In genomic region chr20:63565021-63565698, GRCh38 we compare ENCODE assay signal across 25 cellular contexts. TPM values are rescaled to one million over a fixed set of nuclear protein-coding genes. Genes with fewer than 3 reads are reported as not detected.
DNase-seq lines count a peak whose midpoint lies in the region; ATAC-seq, FAIRE-seq and TF ChIP-seq lines count a peak whose summit lies in the region.
"Had no signal": no experiment of that assay in that cellular context is flagged by ENCODE, and none has a peak within 500 bp of the region (broad histone marks: within the 10 kb centered on the region; RNA-seq: fewer than 3 reads in every experiment).

No MANE protein-coding gene starts in this region.

- no peak for TF ChIP-seq RAD21 in K562 (CRISPR knock-in tag; conservative IDR thresholded peaks at IDR 0.05 in 1 of 2, IDR thresholded peaks at IDR 0.05 in 1 of 2)

- H3F3A ChIP-seq in neural progenitor cell (ENCODE audit: low read depth), result no peaks in the 10 kb centered on the region

- H3K9me3 ChIP-seq in NT2/D1 (ENCODE audit: insufficient read depth, low read length) (no peaks in the 10 kb centered on the region), K562 (replicated peaks; ENCODE audit: control insufficient read depth, insufficient read depth, low read depth, low read length) (no peaks in the 10 kb centered on the region), neuronal stem cell (replicated peaks in 1 of 2; ENCODE audit: control insufficient read depth in 2 of 2, insufficient read depth in 1 of 2, low read depth in 1 of 2, low read length in 2 of 2) (no peaks in the 10 kb centered on the region), neural progenitor cell (ENCODE audit: low read depth) (no peaks in the 10 kb centered on the region)
- H3K9me3 ChIP-seq: A549; BE2C; BLaER1 treated with 17β-estradiol and CSF1 and Interleukin-3, amounts not matched to agents 10 nM and 100 nM had no signal

- peaks cover 3% of the 10 kb centered on the region for H3K27me3 Mint-ChIP-seq in neural progenitor cell (ENCODE audit: insufficient read depth, low read depth)
- H3K27me3 Mint-ChIP-seq: CD4-positive, alpha-beta T cell; CD8-positive, alpha-beta memory T cell had no signal

- TF ChIP-seq CTCF in K562 (IDR thresholded peaks at IDR 0.05 in 2 of 3, conservative IDR thresholded peaks at IDR 0.05 in 1 of 3; ENCODE audit: insufficient read depth in 2 of 3, low read depth in 1 of 3, low read length in 3 of 3) (no peak), neural progenitor cell (IDR thresholded peaks at IDR 0.05) (no peak)

- WGBS in K562 (ENCODE audit: insufficient coverage, low coverage, missing lambda C conversion rate), result 48% methylated on average over 38 of the region's 61 CpGs
- no CpG with 5 or more reads among the region's 61 CpGs for WGBS in neuronal stem cell (ENCODE audit: extremely low coverage in 2 of 2, insufficient read length in 2 of 2, insufficient replicate concordance in 1 of 2), 2 donors

- H2BK5ac ChIP-seq in neuronal stem cell (ENCODE audit: low read length), result peak overlapping the region; percentile 24

- no peak overlapping the region for H3K27ac Mint-ChIP-seq in neural progenitor cell
- H3K27ac Mint-ChIP-seq: CD14-positive monocyte; CD4-positive, alpha-beta T cell had no signal

- peaks cover 1% of the 10 kb centered on the region for H3K79me1 ChIP-seq in neuronal stem cell (ENCODE audit: low read depth, low read length)

- H3K4me3 ChIP-seq in NT2/D1 (ENCODE audit: insufficient read length, low read depth) (no peak overlapping the region), K562 (no peak overlapping the region), neuronal stem cell (ENCODE audit: low read length in 2 of 2) (no peak overlapping the region), neural progenitor cell (no peak overlapping the region)
- H3K4me3 ChIP-seq: A549; BLaER1 treated with 17β-estradiol and CSF1 and Interleukin-3, amounts not matched to agents 10 nM and 100 nM; GM12878; GM23248 had no signal

- no peak overlapping the region for H3K4me3 Mint-ChIP-seq in neural progenitor cell
- H3K4me3 Mint-ChIP-seq: CD4-positive, alpha-beta T cell; CD8-positive, alpha-beta memory T cell had no signal

- H2AFZ ChIP-seq in K562 (ENCODE audit: low read depth, low read length), result no peak overlapping the region
- H2AFZ ChIP-seq in neuronal stem cell (ENCODE audit: low read length), result no peak overlapping the region
- no peak overlapping the region for H2AFZ ChIP-seq in neural progenitor cell (replicated peaks)
- H2AFZ ChIP-seq: GM23248 had no signal

- H3K14ac ChIP-seq in neuronal stem cell (ENCODE audit: low read length), result no peak overlapping the region

- no peak overlapping the region for H4K8ac ChIP-seq in neuronal stem cell (ENCODE audit: low read depth, low read length)

- H3K36me3 Mint-ChIP-seq in neural progenitor cell, result no peaks in the 10 kb centered on the region

- no peak overlapping the region for H4K91ac ChIP-seq in neuronal stem cell (ENCODE audit: low read depth, low read length, poor library complexity)

- H2AK5ac ChIP-seq in neuronal stem cell (ENCODE audit: low read depth, low read length), result no peak overlapping the region

- TF ChIP-seq EP300 in K562 (IDR thresholded peaks at IDR 0.05; ENCODE audit: low read length), result no peak

- H2BK120ac ChIP-seq in neuronal stem cell (ENCODE audit: low read depth, low read length), result no peak overlapping the region

- POLR2A ChIA-PET in K562 (lab: Yijun Ruan, JAX), result interaction anchor here (0.6 to 1.9 kb wide), 4 partner anchors 8 to 62 kb away, joined by 3 to 9 read pairs (median 4); partner anchors contain the start of gene GMEB2

- DNase-seq in NT2/D1 (ENCODE audit: low read depth, low spot score) (no peak), K562 (ENCODE audit: extremely low read depth in 1 of 4, low spot score in 3 of 4) (no peak), neuronal stem cell (ENCODE audit: low spot score) (no peak), neural progenitor cell (ENCODE audit: low spot score) (no peak)
- DNase-seq: 8988T; ACHN; AML-193; BE2C; CD4-positive, alpha-beta T cell; CD8-positive, alpha-beta memory T cell; DMS 273 treated with DMSO at 0.1 percent for 48 hours; DMS79; EL; GDM1; GM23248; H7; HCEC 1CT had no signal

- H3K23ac ChIP-seq in neuronal stem cell (ENCODE audit: low read depth, low read length, poor library complexity), result peak overlapping the region; percentile 85

- H3K4me1 Mint-ChIP-seq in neural progenitor cell, result no peaks in the 10 kb centered on the region

- H3K4me1 ChIP-seq in NT2/D1 (ENCODE audit: insufficient read depth, insufficient read length), result no peaks in the 10 kb centered on the region
- H3K4me1 ChIP-seq in K562 (replicated peaks in 1 of 2; ENCODE audit: control insufficient read depth in 2 of 2, insufficient read depth in 2 of 2, low read length in 2 of 2), result peaks cover 0 to 91% of the 10 kb centered on the region in 2 experiments; a peak in 3 of 5 replicates
- no peaks in the 10 kb centered on the region for H3K4me1 ChIP-seq in neuronal stem cell (ENCODE audit: control insufficient read depth in 2 of 2, insufficient read depth in 1 of 2, low read depth in 1 of 2, low read length in 2 of 2)
- H3K4me1 ChIP-seq in neural progenitor cell, result no peaks in the 10 kb centered on the region
- H3K4me1 ChIP-seq: A549, BE2C had no signal

- BruUV-seq in K562 (replicated peaks; lab: Mats Ljungman, UMichigan), result no TSS peak

- H3K79me2 ChIP-seq in K562 (ENCODE audit: control insufficient read depth, insufficient read depth, low read length) (no peaks in the 10 kb centered on the region), neural progenitor cell (ENCODE audit: low read depth) (no peaks in the 10 kb centered on the region)

- H3K9me1 ChIP-seq in K562 (ENCODE audit: control insufficient read depth, insufficient read depth, low read length), result no peaks in the 10 kb centered on the region

- no peak overlapping the region for H2BK15ac ChIP-seq in neuronal stem cell (ENCODE audit: low read length)

- no peak for ATAC-seq in K562
- no peak for ATAC-seq in HG03342 (IDR thresholded peaks at IDR 0.05; ENCODE audit: unreplicated experiment)
- ATAC-seq: A549, GM12878 had no signal

- peaks cover 96% of the 10 kb centered on the region for H3K36me3 ChIP-seq in NT2/D1 (ENCODE audit: insufficient read depth, insufficient read length, low read length)
- no peaks in the 10 kb centered on the region for H3K36me3 ChIP-seq in K562 (ENCODE audit: control insufficient read depth, insufficient read depth, low read length)
- no peaks in the 10 kb centered on the region for H3K36me3 ChIP-seq in neuronal stem cell (replicated peaks in 1 of 2; ENCODE audit: control insufficient read depth in 2 of 2, insufficient read depth in 2 of 2, low read length in 2 of 2)
- no peaks in the 10 kb centered on the region for H3K36me3 ChIP-seq in neural progenitor cell
- H3K36me3 ChIP-seq: BE2C had no signal

- H2BK12ac ChIP-seq in neuronal stem cell (ENCODE audit: low read length), result no peak overlapping the region

- intact Hi-C loops in K562 (cut with micrococcal nuclease), result no loop called here

- H3K18ac ChIP-seq in neuronal stem cell (ENCODE audit: low read length), result peak overlapping the region; percentile 17

- H3K9ac ChIP-seq in NT2/D1 (ENCODE audit: insufficient read length, low read depth) (peak overlapping the region; percentile 21), K562 (ENCODE audit: insufficient read depth in 1 of 2, low read depth in 2 of 2, low read length in 2 of 2) (no peak overlapping the region), neuronal stem cell (ENCODE audit: low read depth, low read length, poor library complexity) (peak overlapping the region; percentile 53), neural progenitor cell (no peak overlapping the region)
- H3K9ac ChIP-seq: BLaER1 treated with 17β-estradiol and CSF1 and Interleukin-3, amounts not matched to agents 10 nM and 100 nM; GM23248 had no signal

- H4K20me1 ChIP-seq in K562 (replicated peaks; ENCODE audit: control insufficient read depth, insufficient read depth, low read length), result no peaks in the 10 kb centered on the region
- H4K20me1 ChIP-seq in neural progenitor cell (ENCODE audit: low read depth), result no peaks in the 10 kb centered on the region

- no peak for FAIRE-seq in K562 (lab: Jason Lieb, UNC)
- FAIRE-seq: A549, D721Med, GM12878, GM19239, H1 had no signal

- H3K27ac ChIP-seq in K562 (ENCODE audit: extremely low read depth, low read depth, low read length), result no peak overlapping the region
- no peak overlapping the region for H3K27ac ChIP-seq in neuronal stem cell (replicated peaks; ENCODE audit: low read length)
- H3K27ac ChIP-seq in neural progenitor cell, result no peak overlapping the region
- H3K27ac ChIP-seq: A549; BLaER1 treated with 17β-estradiol and CSF1 and Interleukin-3, amounts not matched to agents 10 nM and 100 nM; GM23248 had no signal

- no peaks in the 10 kb centered on the region for H3K9me3 Mint-ChIP-seq in neural progenitor cell
- H3K9me3 Mint-ChIP-seq: CD4-positive, alpha-beta T cell; CD8-positive, alpha-beta memory T cell had no signal

- CTCF ChIA-PET in K562 (lab: Yijun Ruan, JAX; ENCODE audit: low intra/inter-chr PET ratio), result no interaction called here

- TF ChIP-seq POLR2A in K562 (conservative IDR thresholded peaks at IDR 0.05), result no peak

- H3K27me3 ChIP-seq in NT2/D1 (ENCODE audit: insufficient read depth, insufficient read length) (no peaks in the 10 kb centered on the region), K562 (ENCODE audit: control insufficient read depth in 2 of 2, insufficient read depth in 2 of 2, low read length in 2 of 2) (peaks cover 0 to 24% of the 10 kb centered on the region in 2 experiments; a peak in 2 of 5 replicates), neuronal stem cell (ENCODE audit: control insufficient read depth in 3 of 3, insufficient read depth in 3 of 3, low read depth in 1 of 3, low read length in 3 of 3) (no peaks in the 10 kb centered on the region), neural progenitor cell (no peaks in the 10 kb centered on the region)
- H3K27me3 ChIP-seq: BE2C had no signal

- no peak overlapping the region for H3K4ac ChIP-seq in neuronal stem cell (ENCODE audit: low read length)

- in situ Hi-C loops in K562 (cut with MboI), result no loop called here

- no peak overlapping the region for H3K4me2 ChIP-seq in K562 (ENCODE audit: insufficient read depth, low read length)
- H3K4me2 ChIP-seq in neuronal stem cell (ENCODE audit: insufficient read depth, low read length, poor library complexity, severe bottlenecking), result no peak overlapping the region
- H3K4me2 ChIP-seq in neural progenitor cell, result no peak overlapping the region
- H3K4me2 ChIP-seq: A549; BLaER1 treated with 17β-estradiol and CSF1 and Interleukin-3, amounts not matched to agents 10 nM and 100 nM had no signal

RNA-seq across cellular contexts. Expression of gene HELZ2, which starts 8.9 kb away (rescaled TPM):
- 12.0 and 57.7 TPM in 2 replicates for total RNA-seq in K562 (2011; cell fraction: chromatin; rRNA removed; ENCODE audit: low replicate concordance)
- total RNA-seq in K562 (2011; cell fraction: nucleolus; rRNA removed), result 46.8 and 60.9 TPM in 2 replicates
- 17.9 and 18.1 TPM in 2 replicates for total RNA-seq in K562 (2011; cell fraction: nucleoplasm; rRNA removed)
- 5.0 and 5.9 TPM in 2 replicates for total RNA-seq in K562 (2014; rRNA removed)
- 0.26 and 0.69 TPM in 2 replicates for total RNA-seq in K562 (2014; rRNA removed; fragmentation: Illumina TruSeq; extraction: Trizol)
- 2.4 and 3.5 TPM in 2 replicates for total RNA-seq in K562 (2015; rRNA removed; fragmentation: Illumina TruSeq; extraction: Trizol)
- 7.8 and 9.1 TPM in 2 replicates for total RNA-seq in K562 (2021)
- polyA plus RNA-seq in K562 (2011; rRNA removed), result 3.3 and 3.5 TPM in 2 replicates
- polyA plus RNA-seq in K562 (2011; cell fraction: cytosol; rRNA removed), result 1.7 and 5.6 TPM in 2 replicates
- polyA plus RNA-seq in K562 (2011; cell fraction: nucleus; rRNA removed), result 8.9 and 19.2 TPM in 2 replicates
- polyA plus RNA-seq in K562 (2012), result 4.9 and 15.0 TPM in 2 replicates
- polyA plus RNA-seq in K562 (2014; fragmentation: Illumina TruSeq; extraction: Trizol), result 2.3 and 3.5 TPM in 2 replicates
- polyA plus RNA-seq in K562 (2014; fragmentation: Nextera tagmentation; extraction: Ambion mirVana), result under 1 TPM in 1 of 2 experiments, not detected in 1; 0.03 TPM
- 2.8 and 5.0 TPM in 2 replicates for polyA plus RNA-seq in K562 (2014; rRNA removed)
- 2.3 and 6.2 TPM in 2 replicates for polyA minus RNA-seq in K562 (2011; rRNA and poly(A)+ RNA removed)
- 7.4 and 13.1 TPM in 2 replicates for polyA minus RNA-seq in K562 (2011; cell fraction: cytosol; rRNA and poly(A)+ RNA removed)
- 15.1 and 18.3 TPM in 2 replicates for polyA minus RNA-seq in K562 (2011; cell fraction: nucleus; rRNA and poly(A)+ RNA removed)
- 5.7 TPM for polyA plus RNA-seq in neuronal stem cell (2013, experiment 1 of 2)
- polyA plus RNA-seq in neuronal stem cell (2013, experiment 2 of 2), result 5.8 TPM
- total RNA-seq in neural progenitor cell (ENCODE audit: low replicate concordance), result 2.9 and 17.7 TPM in 2 replicates

RNA-seq across cellular contexts. Expression of gene FNDC11, which starts 11.2 kb away (rescaled TPM):
- 1.1 and 6.2 TPM in 2 replicates for total RNA-seq in K562 (2011; cell fraction: chromatin; rRNA removed; ENCODE audit: low replicate concordance)
- 5.0 and 5.5 TPM in 2 replicates for total RNA-seq in K562 (2011; cell fraction: nucleolus; rRNA removed)
- total RNA-seq in K562 (2011; cell fraction: nucleoplasm; rRNA removed), result 1.8 and 2.2 TPM in 2 replicates
- total RNA-seq in K562 (2014; rRNA removed), result 0.64 and 0.65 TPM in 2 replicates
- total RNA-seq in K562 (2014; rRNA removed; fragmentation: Illumina TruSeq; extraction: Trizol), result 0.06 TPM in 1 of 2 replicates, not detected in the other
- total RNA-seq in K562 (2015; rRNA removed; fragmentation: Illumina TruSeq; extraction: Trizol), result 0.14 and 0.23 TPM in 2 replicates
- 0.74 and 0.89 TPM in 2 replicates for total RNA-seq in K562 (2021)
- polyA plus RNA-seq in K562 (2011; rRNA removed), result 1.2 TPM in 2 replicates
- polyA plus RNA-seq in K562 (2011; cell fraction: cytosol; rRNA removed), result 1.9 and 6.4 TPM in 2 replicates
- 5.8 and 19.1 TPM in 2 replicates for polyA plus RNA-seq in K562 (2011; cell fraction: nucleus; rRNA removed)
- polyA plus RNA-seq in K562 (2012), result 0.94 and 1.1 TPM in 2 replicates
- polyA plus RNA-seq in K562 (2014; fragmentation: Illumina TruSeq; extraction: Trizol), result 0.15 and 0.39 TPM in 2 replicates
- polyA plus RNA-seq in K562 (2014; fragmentation: Nextera tagmentation; extraction: Ambion mirVana), result under 1 TPM in 1 of 2 experiments, not detected in 1; 0.08 TPM
- polyA plus RNA-seq in K562 (2014; rRNA removed), result 1.2 and 2.3 TPM in 2 replicates
- 0.45 and 0.56 TPM in 2 replicates for polyA minus RNA-seq in K562 (2011; rRNA and poly(A)+ RNA removed)
- 0.46 and 1.3 TPM in 2 replicates for polyA minus RNA-seq in K562 (2011; cell fraction: cytosol; rRNA and poly(A)+ RNA removed)
- polyA minus RNA-seq in K562 (2011; cell fraction: nucleus; rRNA and poly(A)+ RNA removed), result 1.6 and 3.9 TPM in 2 replicates
- polyA plus RNA-seq in neuronal stem cell (2013, experiment 1 of 2), result 7.5 TPM
- 7.2 TPM for polyA plus RNA-seq in neuronal stem cell (2013, experiment 2 of 2)
- total RNA-seq in neural progenitor cell (ENCODE audit: low replicate concordance), result 0.39 and 9.0 TPM in 2 replicates
- polyA plus RNA-seq: CD14-positive monocyte; CD8-positive, alpha-beta memory T cell had no signal

RNA-seq across cellular contexts. Expression of gene SRMS, which starts 17.6 kb away (rescaled TPM):
- total RNA-seq in K562 (2011; cell fraction: chromatin; rRNA removed; ENCODE audit: low replicate concordance), result not detected in 2 replicates
- total RNA-seq in K562 (2011; cell fraction: nucleolus; rRNA removed), result 0.17 TPM in 1 of 2 replicates, not detected in the other
- not detected in 2 replicates for total RNA-seq in K562 (2011; cell fraction: nucleoplasm; rRNA removed)
- not detected in 2 replicates for total RNA-seq in K562 (2014; rRNA removed)
- total RNA-seq in K562 (2014; rRNA removed; fragmentation: Illumina TruSeq; extraction: Trizol), result not detected in 2 replicates
- total RNA-seq in K562 (2015; rRNA removed; fragmentation: Illumina TruSeq; extraction: Trizol), result not detected in 2 replicates
- total RNA-seq in K562 (2021), result not detected in 2 replicates
- 0.04 and 0.07 TPM in 2 replicates for polyA plus RNA-seq in K562 (2011; rRNA removed)
- 0.03 and 0.07 TPM in 2 replicates for polyA plus RNA-seq in K562 (2011; cell fraction: cytosol; rRNA removed)
- polyA plus RNA-seq in K562 (2011; cell fraction: nucleus; rRNA removed), result 0.13 and 0.21 TPM in 2 replicates
- polyA plus RNA-seq in K562 (2012), result 0.05 TPM in 1 of 2 replicates, not detected in the other
- polyA plus RNA-seq in K562 (2014; fragmentation: Illumina TruSeq; extraction: Trizol), result not detected in 2 replicates
- not detected for polyA plus RNA-seq in K562 (2014; fragmentation: Nextera tagmentation; extraction: Ambion mirVana)
- polyA plus RNA-seq in K562 (2014; rRNA removed), result not detected in 2 replicates
- polyA minus RNA-seq in K562 (2011; rRNA and poly(A)+ RNA removed), result not detected in 2 replicates
- polyA minus RNA-seq in K562 (2011; cell fraction: cytosol; rRNA and poly(A)+ RNA removed), result not detected in 2 replicates
- not detected in 2 replicates for polyA minus RNA-seq in K562 (2011; cell fraction: nucleus; rRNA and poly(A)+ RNA removed)
- not detected for polyA plus RNA-seq in neuronal stem cell (2013, experiment 1 of 2)
- not detected for polyA plus RNA-seq in neuronal stem cell (2013, experiment 2 of 2)
- not detected in 2 replicates for total RNA-seq in neural progenitor cell (ENCODE audit: low replicate concordance)
- total RNA-seq: CD4-positive, alpha-beta T cell; CD8-positive, alpha-beta memory T cell; GM12878; GM23248 had no signal
- polyA plus RNA-seq: A549; CD14-positive monocyte; CD8-positive, alpha-beta memory T cell; GM12878; GM23248 had no signal

RNA-seq across cellular contexts. Expression of gene PTK6, which starts 28.0 kb away (rescaled TPM):
- total RNA-seq in K562 (2011; cell fraction: chromatin; rRNA removed; ENCODE audit: low replicate concordance), result not detected in 2 replicates
- not detected in 2 replicates for total RNA-seq in K562 (2011; cell fraction: nucleolus; rRNA removed)
- total RNA-seq in K562 (2011; cell fraction: nucleoplasm; rRNA removed), result not detected in 2 replicates
- total RNA-seq in K562 (2014; rRNA removed), result not detected in 2 replicates
- not detected in 2 replicates for total RNA-seq in K562 (2014; rRNA removed; fragmentation: Illumina TruSeq; extraction: Trizol)
- total RNA-seq in K562 (2015; rRNA removed; fragmentation: Illumina TruSeq; extraction: Trizol), result not detected in 2 replicates
- total RNA-seq in K562 (2021), result not detected in 2 replicates
- not detected in 2 replicates for polyA plus RNA-seq in K562 (2011; rRNA removed)
- polyA plus RNA-seq in K562 (2011; cell fraction: cytosol; rRNA removed), result 0.03 TPM in 1 of 2 replicates, not detected in the other
- not detected in 2 replicates for polyA plus RNA-seq in K562 (2011; cell fraction: nucleus; rRNA removed)
- 0.11 TPM in 1 of 2 replicates, not detected in the other for polyA plus RNA-seq in K562 (2012)
- not detected in 2 replicates for polyA plus RNA-seq in K562 (2014; fragmentation: Illumina TruSeq; extraction: Trizol)
- polyA plus RNA-seq in K562 (2014; fragmentation: Nextera tagmentation; extraction: Ambion mirVana), result not detected
- polyA plus RNA-seq in K562 (2014; rRNA removed), result 0.07 TPM in 1 of 2 replicates, not detected in the other
- not detected in 2 replicates for polyA minus RNA-seq in K562 (2011; rRNA and poly(A)+ RNA removed)
- not detected in 2 replicates for polyA minus RNA-seq in K562 (2011; cell fraction: cytosol; rRNA and poly(A)+ RNA removed)
- not detected in 2 replicates for polyA minus RNA-seq in K562 (2011; cell fraction: nucleus; rRNA and poly(A)+ RNA removed)
- not detected for polyA plus RNA-seq in neuronal stem cell (2013, experiment 1 of 2)
- not detected for polyA plus RNA-seq in neuronal stem cell (2013, experiment 2 of 2)
- total RNA-seq in neural progenitor cell (ENCODE audit: low replicate concordance), result not detected in 2 replicates
- total RNA-seq: GM23248 had no signal
- polyA plus RNA-seq: GM23248 had no signal

RNA-seq across cellular contexts. Expression of gene PPDPF, which starts 44.6 kb away (rescaled TPM):
- 8.8 and 25.0 TPM in 2 replicates for total RNA-seq in K562 (2011; cell fraction: chromatin; rRNA removed; ENCODE audit: low replicate concordance)
- 34.9 and 37.0 TPM in 2 replicates for total RNA-seq in K562 (2011; cell fraction: nucleolus; rRNA removed)
- 25.6 and 28.6 TPM in 2 replicates for total RNA-seq in K562 (2011; cell fraction: nucleoplasm; rRNA removed)
- total RNA-seq in K562 (2014; rRNA removed) (73.9 and 86.1 TPM in 2 replicates), K562 (2014; rRNA removed; fragmentation: Illumina TruSeq; extraction: Trizol) (2.3 and 4.5 TPM in 2 replicates), K562 (2015; rRNA removed; fragmentation: Illumina TruSeq; extraction: Trizol) (10.5 and 16.6 TPM in 2 replicates), K562 (2021) (220 and 233 TPM in 2 replicates), neural progenitor cell (ENCODE audit: low replicate concordance) (4.1 and 82.2 TPM in 2 replicates)
- polyA plus RNA-seq in K562 (2011; rRNA removed) (4.5 and 9.8 TPM in 2 replicates), K562 (2014; fragmentation: Illumina TruSeq; extraction: Trizol) (11.2 and 59.1 TPM in 2 replicates), K562 (2014; fragmentation: Nextera tagmentation; extraction: Ambion mirVana) (under 1 TPM; 0.77 to 0.85 TPM), K562 (2014; rRNA removed) (98.3 and 99.6 TPM in 2 replicates)
- polyA plus RNA-seq in K562 (2011; cell fraction: cytosol; rRNA removed), result 17.2 and 51.6 TPM in 2 replicates
- polyA plus RNA-seq in K562 (2011; cell fraction: nucleus; rRNA removed), result 34.4 and 40.3 TPM in 2 replicates
- 125 and 320 TPM in 2 replicates for polyA plus RNA-seq in K562 (2012)
- polyA minus RNA-seq in K562 (2011; rRNA and poly(A)+ RNA removed), result 0.95 and 2.2 TPM in 2 replicates
- 82.0 and 193 TPM in 2 replicates for polyA minus RNA-seq in K562 (2011; cell fraction: cytosol; rRNA and poly(A)+ RNA removed)
- 25.2 and 33.4 TPM in 2 replicates for polyA minus RNA-seq in K562 (2011; cell fraction: nucleus; rRNA and poly(A)+ RNA removed)
- 310 TPM for polyA plus RNA-seq in neuronal stem cell (2013, experiment 1 of 2)
- polyA plus RNA-seq in neuronal stem cell (2013, experiment 2 of 2), result 296 TPM

Comparison
In these comparisons a context has a peak if more than half of its experiments do, and no peak if none do; other contexts are left out.
1. H3K9ac ChIP-seq: peak in NT2/D1 (single experiment) and neuronal stem cell (single experiment); none in K562 (0 of 2) and neural progenitor cell (single experiment).